ENCODE assay signal across 26 cellular contexts in genomic region chr4:62470020-62470419, GRCh38.
"Had no signal": no experiment of that assay in that cellular context is flagged by ENCODE, and none has a peak within 500 bp of the region (broad histone marks: within the 10 kb centered on the region; RNA-seq: fewer than 3 reads in every experiment).

No MANE protein-coding gene starts in this region.

- H3K79me2 ChIP-seq: hepatocyte had no signal

- H3K9me3 ChIP-seq: colonic mucosa, esophagus muscularis mucosa, esophagus squamous epithelium, gastrocnemius medialis, gastroesophageal sphincter, heart left ventricle had no signal

- ATAC-seq: effector memory CD8-positive, alpha-beta T cell; esophagus mucosa; foreskin keratinocyte; gastrocnemius medialis; gastroesophageal sphincter; heart left ventricle; heart right ventricle had no signal

- DNase-seq: colonic mucosa; cortex of kidney; dermis blood vessel endothelial cell; dorsolateral prefrontal cortex; effector CD4-positive, alpha-beta T cell; effector CD8-positive, alpha-beta T cell; effector memory CD4-positive, alpha-beta T cell; effector memory CD8-positive, alpha-beta T cell; endodermal cell; erythroblast; esophagus squamous epithelium; foreskin fibroblast; foreskin keratinocyte; foreskin melanocyte; gastrocnemius medialis; glutamatergic neuron; head of caudate nucleus; heart right ventricle had no signal

- H3K4me2 ChIP-seq: hepatocyte had no signal

- H3K4me1 ChIP-seq: colonic mucosa, esophagus muscularis mucosa, esophagus squamous epithelium, foreskin keratinocyte, gastrocnemius medialis, gastroesophageal sphincter, heart left ventricle, heart right ventricle had no signal

- H3K27ac ChIP-seq: colonic mucosa, coronary artery, dorsolateral prefrontal cortex, epithelial cell of prostate, esophagus muscularis mucosa, esophagus squamous epithelium, foreskin keratinocyte, gastrocnemius medialis, gastroesophageal sphincter, heart left ventricle, heart right ventricle, hepatocyte had no signal

- H2AFZ ChIP-seq: hepatocyte had no signal

- H3K36me3 ChIP-seq: colonic mucosa, esophagus muscularis mucosa, esophagus squamous epithelium, gastrocnemius medialis, gastroesophageal sphincter, heart left ventricle, heart right ventricle had no signal

- H3K4me3 ChIP-seq: colonic mucosa, coronary artery, dorsolateral prefrontal cortex, esophagus muscularis mucosa, esophagus squamous epithelium, gastrocnemius medialis, gastroesophageal sphincter, heart left ventricle, heart right ventricle, hepatocyte had no signal

- H3K27me3 ChIP-seq: colonic mucosa, dorsolateral prefrontal cortex, esophagus muscularis mucosa, esophagus squamous epithelium, foreskin keratinocyte, gastrocnemius medialis, gastroesophageal sphincter, heart left ventricle, heart right ventricle, hepatocyte had no signal

- FAIRE-seq: endothelial cell of umbilical vein had no signal
